8 cellular contexts compared by ENCODE assay signal in the genomic region with DNA sequence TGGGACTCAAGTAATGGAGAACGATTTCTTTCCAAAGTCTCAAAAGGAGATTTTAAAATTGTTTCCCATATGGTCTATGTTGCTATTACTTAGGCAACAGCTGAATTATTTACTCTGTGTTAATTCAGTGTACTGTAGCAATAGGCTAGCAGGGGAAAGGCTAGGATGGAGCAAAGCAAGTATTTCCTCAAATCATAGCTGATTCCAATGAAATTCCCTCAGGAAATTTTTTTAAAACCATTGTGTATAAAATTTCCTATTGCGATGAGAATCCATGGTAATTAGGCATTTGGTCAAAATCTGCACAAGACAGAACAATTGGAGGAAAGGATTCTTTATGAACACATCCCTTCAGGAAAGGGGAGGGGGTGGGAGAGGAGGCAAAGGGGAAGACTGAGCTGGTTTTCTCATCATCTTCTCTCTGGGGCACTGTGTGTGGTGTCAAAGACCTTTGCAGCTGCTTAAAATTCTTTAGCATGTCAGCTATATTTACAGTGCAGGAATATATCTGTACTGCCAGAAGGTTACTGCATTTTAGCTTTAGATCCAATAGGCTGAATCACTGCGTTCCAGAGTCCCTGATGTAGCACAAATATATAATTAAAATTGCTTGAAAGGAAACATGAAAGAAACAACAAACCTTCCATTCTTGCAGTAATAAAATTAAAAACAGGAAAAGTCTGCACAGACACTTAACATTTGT.
DNase-seq lines count a peak whose midpoint lies in the region; ATAC-seq, FAIRE-seq and TF ChIP-seq lines count a peak whose summit lies in the region.

No MANE protein-coding gene starts in this region.

- peaks cover 43% of the 10 kb centered on the region for H3K4me1 ChIP-seq in OCI-LY3 (ENCODE audit: low read length)

- H3K9me3 Mint-ChIP-seq in nephron, result no peaks in the 10 kb centered on the region
- peaks cover 0 to 7% of the 10 kb centered on the region in 2 donors for H3K9me3 Mint-ChIP-seq in activated naive CD4-positive, alpha-beta T cell treated with anti-CD3 and anti-CD28 coated beads, Interleukin-2, amount 50 U/mL, for 72 hours

- no peaks in the 10 kb centered on the region for H3K79me2 ChIP-seq in OCI-LY3 (ENCODE audit: low read length)

- DNase-seq in AG10803 (ENCODE audit: low read depth) (peak; percentile 85), GM20000 (ENCODE audit: low spot score) (no peak)
- DNase-seq in activated naive CD4-positive, alpha-beta T cell treated with anti-CD3 and anti-CD28 coated beads, Interleukin-2, amount 50 U/mL, for 72 hours (ENCODE audit: low spot score in 2 of 2), result no peak
- DNase-seq in activated CD4-positive, CD25-positive, alpha-beta regulatory T cell (lab: John Stamatoyannopoulos, UW), result no peak

- FAIRE-seq in endometrium (lab: Jason Lieb, UNC), result peak; percentile 94

- no peak overlapping the region; the same call in 1 of the 2 replicates for H3K9ac ChIP-seq in OCI-LY3 (ENCODE audit: low read length)

- peak overlapping the region; percentile 65 to 95 (median 91) for H3K27ac Mint-ChIP-seq in nephron
- no peak overlapping the region for H3K27ac Mint-ChIP-seq in activated naive CD4-positive, alpha-beta T cell treated with anti-CD3 and anti-CD28 coated beads, Interleukin-2, amount 50 U/mL, for 72 hours

- H2AFZ ChIP-seq in OCI-LY3 (ENCODE audit: low read depth, low read length), result no peak overlapping the region

- no peak for ATAC-seq in activated naive CD4-positive, alpha-beta T cell treated with anti-CD3 and anti-CD28 coated beads, Interleukin-2, amount 50 U/mL, for 72 hours
- ATAC-seq in GM21737 (IDR thresholded peaks at IDR 0.05; ENCODE audit: unreplicated experiment), result no peak

- peak overlapping the region; percentile 67; the same call in 1 of the 2 replicates for H3K4me3 ChIP-seq in AG10803 (ENCODE audit: low read length)
- H3K4me3 ChIP-seq in OCI-LY3 (ENCODE audit: low read length), result peak overlapping the region; percentile 87

- H3K27me3 Mint-ChIP-seq in nephron (ENCODE audit: low read depth), result no peaks in the 10 kb centered on the region

- H3K27ac ChIP-seq in OCI-LY3 (ENCODE audit: low read length), result no peak overlapping the region

- H3K27me3 ChIP-seq in OCI-LY3 (ENCODE audit: low read depth, low read length), result peaks cover 41% of the 10 kb centered on the region

- peaks cover 63% of the 10 kb centered on the region for H3K4me1 Mint-ChIP-seq in nephron

- peak overlapping the region; percentile 74 to 82 (median 79) for H3K4me3 Mint-ChIP-seq in nephron

- peaks cover 38% of the 10 kb centered on the region for H3K36me3 Mint-ChIP-seq in nephron (ENCODE audit: low read depth)
- H3K36me3 Mint-ChIP-seq in activated naive CD4-positive, alpha-beta T cell treated with anti-CD3 and anti-CD28 coated beads, Interleukin-2, amount 50 U/mL, for 72 hours, result peaks cover 0 to 15% of the 10 kb centered on the region in 2 donors

- no peaks in the 10 kb centered on the region for H3K9me3 ChIP-seq in OCI-LY3 (ENCODE audit: insufficient read depth, low read length)

- H4K20me1 ChIP-seq in OCI-LY3 (ENCODE audit: insufficient read depth, low read length), result peaks cover 12% of the 10 kb centered on the region

- TF ChIP-seq CTCF in AG10803 (conservative IDR thresholded peaks at IDR 0.05; ENCODE audit: low read length), result no peak
- TF ChIP-seq CTCF in OCI-LY3 (IDR thresholded peaks at IDR 0.05; ENCODE audit: low read depth, low read length), result no peak
- no peak for TF ChIP-seq CTCF in nephron (IDR thresholded peaks at IDR 0.05; ENCODE audit: unreplicated experiment in 3 of 3)
- TF ChIP-seq CTCF in GM20000 (IDR thresholded peaks at IDR 0.05; ENCODE audit: extremely low read depth, missing control alignments), result no peak

- peak overlapping the region; percentile 96 for H3K4me2 ChIP-seq in OCI-LY3 (ENCODE audit: low read length)

- no peaks in the 10 kb centered on the region for H3K36me3 ChIP-seq in OCI-LY3 (replicated peaks; ENCODE audit: low read depth, low read length)

Comparison
In these comparisons a context has a peak if more than half of its experiments do, and no peak if none do; other contexts are left out.
1. H3K27ac Mint-ChIP-seq: peak in nephron (3 of 3); none in activated naive CD4-positive, alpha-beta T cell treated with anti-CD3 and anti-CD28 coated beads, Interleukin-2, amount 50 U/mL, for 72 hours (0 of 2).